Comparison of ENCODE assay signal across 1 cellular context in the genomic region with DNA sequence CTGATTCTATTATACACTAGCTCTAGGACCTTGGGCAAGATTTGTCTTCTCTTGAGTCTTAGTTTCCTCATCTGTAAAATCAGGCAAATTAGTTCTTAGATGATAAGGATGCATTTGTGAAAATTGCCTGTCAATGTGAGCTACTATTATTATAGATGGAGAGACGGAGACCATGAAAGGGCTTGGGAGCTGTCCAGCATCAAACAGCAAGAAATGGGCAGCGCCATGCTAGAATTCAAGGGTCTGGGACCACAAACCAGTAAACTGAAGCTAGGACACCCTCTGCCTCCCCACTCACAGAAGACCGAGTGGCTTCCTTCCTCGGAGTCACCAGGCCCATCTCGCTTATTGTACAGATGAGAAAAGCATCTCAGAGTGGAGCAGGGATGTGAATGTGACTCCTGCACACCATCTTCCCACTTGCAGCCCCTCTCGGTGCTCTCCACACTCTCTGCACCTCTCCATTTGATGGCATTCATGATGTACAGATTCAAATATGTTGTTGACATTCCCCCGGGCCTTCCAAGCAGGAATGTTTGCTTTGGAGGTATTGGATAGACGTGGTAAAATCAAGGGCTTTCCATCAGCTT.
TF ChIP-seq lines count a peak whose summit lies in the region.

No MANE protein-coding gene starts in this region.

TF ChIP-seq in PFSK-1, 5 proteins besides CTCF, POLR2A, EP300 and RAD21 (continued from another document):
- TF ChIP-seq, protein P1, sequence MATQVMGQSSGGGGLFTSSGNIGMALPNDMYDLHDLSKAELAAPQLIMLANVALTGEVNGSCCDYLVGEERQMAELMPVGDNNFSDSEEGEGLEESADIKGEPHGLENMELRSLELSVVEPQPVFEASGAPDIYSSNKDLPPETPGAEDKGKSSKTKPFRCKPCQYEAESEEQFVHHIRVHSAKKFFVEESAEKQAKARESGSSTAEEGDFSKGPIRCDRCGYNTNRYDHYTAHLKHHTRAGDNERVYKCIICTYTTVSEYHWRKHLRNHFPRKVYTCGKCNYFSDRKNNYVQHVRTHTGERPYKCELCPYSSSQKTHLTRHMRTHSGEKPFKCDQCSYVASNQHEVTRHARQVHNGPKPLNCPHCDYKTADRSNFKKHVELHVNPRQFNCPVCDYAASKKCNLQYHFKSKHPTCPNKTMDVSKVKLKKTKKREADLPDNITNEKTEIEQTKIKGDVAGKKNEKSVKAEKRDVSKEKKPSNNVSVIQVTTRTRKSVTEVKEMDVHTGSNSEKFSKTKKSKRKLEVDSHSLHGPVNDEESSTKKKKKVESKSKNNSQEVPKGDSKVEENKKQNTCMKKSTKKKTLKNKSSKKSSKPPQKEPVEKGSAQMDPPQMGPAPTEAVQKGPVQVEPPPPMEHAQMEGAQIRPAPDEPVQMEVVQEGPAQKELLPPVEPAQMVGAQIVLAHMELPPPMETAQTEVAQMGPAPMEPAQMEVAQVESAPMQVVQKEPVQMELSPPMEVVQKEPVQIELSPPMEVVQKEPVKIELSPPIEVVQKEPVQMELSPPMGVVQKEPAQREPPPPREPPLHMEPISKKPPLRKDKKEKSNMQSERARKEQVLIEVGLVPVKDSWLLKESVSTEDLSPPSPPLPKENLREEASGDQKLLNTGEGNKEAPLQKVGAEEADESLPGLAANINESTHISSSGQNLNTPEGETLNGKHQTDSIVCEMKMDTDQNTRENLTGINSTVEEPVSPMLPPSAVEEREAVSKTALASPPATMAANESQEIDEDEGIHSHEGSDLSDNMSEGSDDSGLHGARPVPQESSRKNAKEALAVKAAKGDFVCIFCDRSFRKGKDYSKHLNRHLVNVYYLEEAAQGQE (IDR thresholded peaks at IDR 0.05; ENCODE audit: insufficient read depth in 1 of 2, low read depth in 2 of 2, low read length in 2 of 2), result peak; percentile 74 to 93
